Comparison of ENCODE assay signal across 1 cellular context in the genomic region with DNA sequence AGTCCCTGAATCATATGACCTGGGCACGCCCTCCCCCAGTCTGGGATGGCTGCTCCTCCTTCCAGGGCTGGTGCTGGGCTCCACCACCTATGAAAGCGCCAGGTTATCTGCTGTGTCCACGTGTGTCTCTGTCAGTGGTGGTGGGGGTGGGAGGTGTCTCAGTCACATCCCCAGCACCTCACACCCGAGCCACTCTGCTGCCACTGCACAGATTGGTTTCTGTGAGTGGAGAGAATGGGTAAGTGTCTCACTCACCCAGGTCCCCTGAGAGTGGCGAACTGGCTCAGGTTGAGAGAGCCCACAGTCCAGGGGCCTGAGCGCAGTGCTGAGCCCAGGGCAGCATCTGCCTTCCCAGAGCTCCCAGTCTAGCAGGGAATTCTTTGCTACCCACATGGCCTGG.
TF ChIP-seq lines count a peak whose summit lies in the region.

No MANE protein-coding gene starts in this region.

TF ChIP-seq in WTC11, 78 proteins besides CTCF, POLR2A, EP300 and RAD21 (continued from another document):
- no peak for TF ChIP-seq ZNF219 (CRISPR knock-in tag; IDR thresholded peaks at IDR 0.05; ENCODE audit: borderline replicate concordance)
